23 cellular contexts compared by ENCODE assay signal in genomic region chr3:179943097-179943880, GRCh38.
DNase-seq lines count a peak whose midpoint lies in the region; ATAC-seq, FAIRE-seq and TF ChIP-seq lines count a peak whose summit lies in the region.
"Had no signal": no experiment of that assay in that cellular context is flagged by ENCODE, and none has a peak within 500 bp of the region (broad histone marks: within the 10 kb centered on the region; RNA-seq: fewer than 3 reads in every experiment).

No MANE protein-coding gene starts in this region.

- H3K4me2 ChIP-seq in OCI-LY1 (ENCODE audit: low read length) (no peak overlapping the region), hepatocyte (no peak overlapping the region)

- POLR2A ChIA-PET in HEK293T (lab: Yijun Ruan, JAX): no interaction called here

- H3K9me3 ChIP-seq in OCI-LY1 (ENCODE audit: low read length): no peaks in the 10 kb centered on the region
- no peaks in the 10 kb centered on the region for H3K9me3 ChIP-seq in hepatocyte (ENCODE audit: low read depth)
- H3K9me3 ChIP-seq: lower lobe of right lung, SJCRH30, upper lobe of right lung had no signal

- H3K27ac ChIP-seq in OCI-LY1 (ENCODE audit: low read depth, low read length, poor library complexity, severe bottlenecking) (peak overlapping the region; percentile 53), hepatocyte (no peak overlapping the region)
- H3K27ac ChIP-seq: coronary artery, foreskin keratinocyte, lower lobe of right lung, SJCRH30, upper lobe of right lung had no signal

- H4K20me1 ChIP-seq in OCI-LY1 (ENCODE audit: insufficient read depth, low read length) (no peaks in the 10 kb centered on the region), hepatocyte (ENCODE audit: insufficient read depth, poor library complexity, severe bottlenecking) (no peaks in the 10 kb centered on the region)

- no peaks in the 10 kb centered on the region for H3F3A ChIP-seq in OCI-LY1 (ENCODE audit: insufficient read depth, low read length)

- H2AFZ ChIP-seq in OCI-LY1 (ENCODE audit: low read length) (no peak overlapping the region), hepatocyte (no peak overlapping the region)

- 82% methylated on average over 6 of the region's 6 CpGs for WGBS in hepatocyte (ENCODE audit: low lambda C conversion rate, missing lambda C conversion rate)

- no peaks in the 10 kb centered on the region for H3K9me2 ChIP-seq in OCI-LY1 (ENCODE audit: low read depth, low read length)
- no peaks in the 10 kb centered on the region for H3K9me2 ChIP-seq in hepatocyte (replicated peaks; ENCODE audit: insufficient read depth)

- CTCF ChIA-PET in HEK293T (lab: Yijun Ruan, JAX): no interaction called here

- FAIRE-seq in frontal cortex (lab: Jason Lieb, UNC): no peak
- FAIRE-seq: endothelial cell of umbilical vein, GM18507 had no signal

- no peaks in the 10 kb centered on the region for H3K36me3 ChIP-seq in OCI-LY1 (ENCODE audit: insufficient read depth, low read length)
- H3K36me3 ChIP-seq in hepatocyte (replicated peaks; ENCODE audit: insufficient read depth, low read depth): no peaks in the 10 kb centered on the region
- H3K36me3 ChIP-seq: lower lobe of right lung, SJCRH30, upper lobe of right lung had no signal

- intact Hi-C loops in posterior cingulate gyrus (cut with DNase I): no loop called here

- no peaks in the 10 kb centered on the region for H3K27me3 ChIP-seq in OCI-LY1 (ENCODE audit: insufficient read depth, low read length)
- H3K27me3 ChIP-seq in hepatocyte: peaks cover 4% of the 10 kb centered on the region
- H3K27me3 ChIP-seq: foreskin keratinocyte, SJCRH30, upper lobe of right lung had no signal

- TF ChIP-seq CTCF in OCI-LY1 (IDR thresholded peaks at IDR 0.05; ENCODE audit: low read length): no peak; the same call in 1 of the 2 replicates
- no peak for TF ChIP-seq CTCF in hepatocyte (IDR thresholded peaks at IDR 0.05; ENCODE audit: poor library complexity)

- DNase-seq in HEK293T (ENCODE audit: extremely low spot score): peak; percentile 6
- peak; percentile 30 to 59 for DNase-seq in frontal cortex (ENCODE audit: low spot score in 2 of 2)
- DNase-seq in posterior cingulate gyrus: peak in 8 of 10 donors; percentile 46 to 91 (median 64)
- DNase-seq in A172 (ENCODE audit: low spot score): no peak
- no peak for DNase-seq in NCI-H146 treated with DMSO at 0.1 percent for 48 hours (lab: John Stamatoyannopoulos, UW; ENCODE audit: unreplicated experiment)
- DNase-seq in hepatocyte (ENCODE audit: low spot score): no peak
- DNase-seq: activated CD4-positive, CD25-positive, alpha-beta regulatory T cell treated with anti-CD3 and anti-CD28 coated beads, Interleukin-2, amount 50 U/mL, for 72 hours; activated effector memory CD4-positive, alpha-beta T cell treated with Interleukin-2 at 50 U/mL for 16 hours; foreskin keratinocyte; H9; lower lobe of right lung; NCI-H1436; NCI-H526; OCI-M1; SJCRH30; stimulated activated CD4-positive, alpha-beta T cell treated with anti-CD3 and anti-CD28 coated beads, Interleukin-12 subunit alpha, Interleukin-12 subunit beta, amount 100 ng/mL, for 4 hours; T-helper 9 cell; upper lobe of right lung had no signal

- H3K79me2 ChIP-seq in OCI-LY1 (ENCODE audit: insufficient read depth, low read length): no peaks in the 10 kb centered on the region
- no peaks in the 10 kb centered on the region for H3K79me2 ChIP-seq in hepatocyte

- no peak overlapping the region for H3K9ac ChIP-seq in OCI-LY1 (ENCODE audit: low read length)

- H3K4me1 ChIP-seq in OCI-LY1 (ENCODE audit: insufficient read depth, low read length, severe bottlenecking) (peaks cover 45% of the 10 kb centered on the region), hepatocyte (ENCODE audit: insufficient read depth) (no peaks in the 10 kb centered on the region)
- H3K4me1 ChIP-seq: foreskin keratinocyte, lower lobe of right lung, SJCRH30, upper lobe of right lung had no signal

- ATAC-seq in HG03520 (IDR thresholded peaks at IDR 0.05; ENCODE audit: unreplicated experiment): no peak

- H3K4me3 ChIP-seq in OCI-LY1 (ENCODE audit: low read depth, low read length, poor library complexity, severe bottlenecking): no peak overlapping the region
- H3K4me3 ChIP-seq in hepatocyte: no peak overlapping the region
- H3K4me3 ChIP-seq: lower lobe of right lung, SJCRH30, upper lobe of right lung had no signal

TF ChIP-seq in HEK293T, 16 proteins besides CTCF, POLR2A, EP300 and RAD21:
- TF ChIP-seq FOXK2 (IDR thresholded peaks at IDR 0.05) (no peak), CTBP1 (IDR thresholded peaks at IDR 0.05; ENCODE audit: borderline replicate concordance) (no peak), ZNF384 (IDR thresholded peaks at IDR 0.05) (no peak), TARDBP (IDR thresholded peaks at IDR 0.05) (no peak), BHLHE40 (IDR thresholded peaks at IDR 0.05; ENCODE audit: borderline replicate concordance) (no peak), HDGF (IDR thresholded peaks at IDR 0.05; ENCODE audit: borderline replicate concordance) (no peak), L3MBTL2 (conservative IDR thresholded peaks at IDR 0.05) (no peak), FOXA1 (IDR thresholded peaks at IDR 0.05) (no peak), ELF4 (IDR thresholded peaks at IDR 0.05) (no peak), FOXM1 (IDR thresholded peaks at IDR 0.05; ENCODE audit: borderline replicate concordance) (no peak), NFRKB (IDR thresholded peaks at IDR 0.05) (no peak), SP1 (IDR thresholded peaks at IDR 0.05) (no peak), SUZ12 (IDR thresholded peaks at IDR 0.05) (no peak), ARNT (IDR thresholded peaks at IDR 0.05) (no peak), LEF1 (IDR thresholded peaks at IDR 0.05; ENCODE audit: borderline replicate concordance) (no peak)
- TF ChIP-seq, protein P1, sequence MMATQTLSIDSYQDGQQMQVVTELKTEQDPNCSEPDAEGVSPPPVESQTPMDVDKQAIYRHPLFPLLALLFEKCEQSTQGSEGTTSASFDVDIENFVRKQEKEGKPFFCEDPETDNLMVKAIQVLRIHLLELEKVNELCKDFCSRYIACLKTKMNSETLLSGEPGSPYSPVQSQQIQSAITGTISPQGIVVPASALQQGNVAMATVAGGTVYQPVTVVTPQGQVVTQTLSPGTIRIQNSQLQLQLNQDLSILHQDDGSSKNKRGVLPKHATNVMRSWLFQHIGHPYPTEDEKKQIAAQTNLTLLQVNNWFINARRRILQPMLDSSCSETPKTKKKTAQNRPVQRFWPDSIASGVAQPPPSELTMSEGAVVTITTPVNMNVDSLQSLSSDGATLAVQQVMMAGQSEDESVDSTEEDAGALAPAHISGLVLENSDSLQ (IDR thresholded peaks at IDR 0.05): no peak

Comparison
In these comparisons a context has a peak if more than half of its experiments do, and no peak if none do; other contexts are left out.
1. DNase-seq: peak in HEK293T (single experiment), frontal cortex (2 of 2) and posterior cingulate gyrus (8 of 10); none in A172 (single experiment), NCI-H146 treated with DMSO at 0.1 percent for 48 hours (single experiment) and hepatocyte (single experiment).